26 cellular contexts compared by ENCODE assay signal in the genomic region with DNA sequence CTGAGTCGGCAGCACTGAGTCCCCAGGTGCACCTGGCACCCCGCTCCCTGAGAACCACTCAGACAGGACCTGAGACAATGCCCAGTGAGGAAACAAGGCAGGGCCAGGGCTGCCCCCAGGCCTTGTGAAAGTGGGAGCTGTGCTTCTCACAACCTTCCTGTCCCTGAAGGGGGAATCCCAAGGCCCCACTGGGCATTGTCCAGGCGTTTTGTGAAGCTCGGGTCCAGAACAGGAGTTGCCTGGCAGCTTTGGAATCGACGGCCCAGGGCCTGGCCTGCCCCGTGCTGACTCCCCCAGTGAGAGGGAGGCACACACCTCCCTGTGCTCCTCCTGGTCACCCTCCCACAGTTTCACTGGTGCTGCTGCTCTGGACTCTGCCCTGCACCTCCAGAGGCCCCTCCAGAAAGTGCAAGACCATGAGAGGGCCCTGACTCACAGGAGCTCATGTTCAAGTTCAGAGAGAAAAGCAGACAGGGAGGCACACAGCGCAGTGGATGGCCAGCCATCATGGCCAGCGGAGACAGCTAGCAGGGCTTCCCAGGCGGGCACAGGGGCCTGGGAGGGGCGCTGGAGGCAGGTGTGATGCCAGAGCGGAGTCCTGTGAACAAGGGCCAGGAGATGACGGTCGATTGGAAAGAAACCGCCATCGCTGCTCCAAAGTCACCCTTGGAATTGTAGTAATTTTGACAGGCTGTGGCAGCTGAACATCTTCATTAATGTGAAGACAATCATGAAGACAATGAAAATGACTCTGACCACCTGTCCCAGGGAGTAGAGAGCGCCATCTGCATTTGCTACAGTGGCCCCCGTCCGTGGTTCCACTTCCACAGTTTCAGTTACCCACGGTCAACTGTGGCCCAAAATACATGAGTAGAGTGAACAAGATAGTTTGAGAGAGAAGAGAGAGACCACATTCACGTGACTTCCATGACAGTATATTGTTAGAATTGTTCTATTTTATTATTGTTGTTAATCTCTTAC.
"Had no signal": no experiment of that assay in that cellular context is flagged by ENCODE, and none has a peak within 500 bp of the region (broad histone marks: within the 10 kb centered on the region; RNA-seq: fewer than 3 reads in every experiment).

No MANE protein-coding gene starts in this region.

- H3K27ac ChIP-seq: ascending aorta, cardiac muscle cell, SJCRH30, SK-N-MC had no signal

- ATAC-seq: activated CD4-positive, alpha-beta T cell treated with anti-CD3 and anti-CD28 coated beads for 36 hours; activated T-cell treated with anti-CD3 and anti-CD28 coated beads, Interleukin-2, amount 50 U/mL, for 4 hours; Panc1 had no signal

- H3K4me1 ChIP-seq: ascending aorta had no signal

- H3K27me3 ChIP-seq: ascending aorta, cardiac muscle cell, SJCRH30 had no signal

- FAIRE-seq: TTC549 had no signal

- DNase-seq: activated CD4-positive, alpha-beta T cell treated with anti-CD3 and anti-CD28 coated beads for 36 hours; activated CD4-positive, alpha-beta T cell treated with anti-CD3 and anti-CD28 coated beads, Interleukin-2, amount 10 ng/mL, durations not matched to agents 7 days and 5 days; activated CD4-positive, alpha-beta T cell treated with anti-CD3 and anti-CD28 coated beads, Interleukin-2, amount 50 U/mL, for 48 hours; activated CD8-positive, alpha-beta memory T cell treated with anti-CD3 and anti-CD28 coated beads, Interleukin-2, amount 50 U/mL, for 4 hours; activated naive CD4-positive, alpha-beta T cell; activated naive CD4-positive, alpha-beta T cell treated with anti-CD3 and anti-CD28 coated beads, Interleukin-2, amount 50 U/mL, for 16 hours; activated naive CD8-positive, alpha-beta T cell treated with anti-CD3 and anti-CD28 coated beads for 36 hours; activated T-cell treated with anti-CD3 and anti-CD28 coated beads for 4 hours; activated T-cell treated with anti-CD3 and anti-CD28 coated beads, Interleukin-2, amount 50 U/mL, for 4 hours; amniotic stem cell; NCI-H1092 treated with DMSO at 0.1 percent for 48 hours; NCI-H1417; NCI-H146; NCI-H187; NCI-H2029 treated with DMSO at 0.1 percent for 48 hours; NCI-H2171 treated with DMSO at 0.1 percent for 48 hours; NCI-H226; NCI-H446 treated with DMSO at 0.1 percent for 48 hours; SHP77; T1000 had no signal

- H3K9me3 ChIP-seq: ascending aorta had no signal

- H3K4me3 ChIP-seq: ascending aorta, cardiac muscle cell, SJCRH30, SK-N-MC had no signal

- H3K36me3 ChIP-seq: ascending aorta, cardiac muscle cell, SJCRH30 had no signal
